In the genomic region with DNA sequence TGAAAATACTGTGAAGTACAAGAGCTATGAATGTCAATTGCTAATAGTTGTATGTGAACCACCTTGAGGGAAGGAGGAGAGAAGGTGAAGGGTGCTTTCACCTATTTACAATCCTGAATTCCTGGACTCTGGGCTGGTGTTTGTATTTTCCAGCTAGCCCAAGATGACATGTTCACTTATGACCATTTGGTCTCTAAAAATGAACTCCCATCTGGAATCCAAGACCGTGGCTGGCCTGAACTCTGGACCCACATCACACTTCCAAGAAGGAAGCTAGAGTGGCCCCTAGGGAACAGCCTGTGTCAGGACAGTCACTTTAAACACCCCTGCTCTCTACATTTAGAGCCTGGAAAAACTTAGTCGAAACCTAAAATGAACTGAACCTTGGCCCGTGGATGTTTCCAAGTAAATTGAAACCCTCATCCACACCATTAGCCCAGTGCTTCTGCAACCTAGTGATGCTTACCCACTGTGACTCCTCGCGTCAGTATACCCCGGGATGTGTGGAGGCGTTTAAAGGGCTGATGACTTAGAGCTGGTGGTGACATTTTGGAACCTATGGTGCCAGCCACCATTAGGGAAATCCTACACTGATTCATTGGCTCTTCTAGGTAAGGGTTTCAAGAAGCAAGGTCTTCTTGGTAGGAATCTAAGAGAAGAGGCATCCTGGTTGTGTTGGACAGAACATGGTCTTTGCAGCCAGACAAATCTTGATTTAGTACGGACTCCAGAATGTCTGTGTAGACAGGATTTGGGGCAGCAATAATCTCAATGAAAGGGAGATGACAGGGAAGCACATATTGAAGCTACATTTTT, we compare ENCODE assay signal across 11 cellular contexts.
DNase-seq lines count a peak whose midpoint lies in the region; ATAC-seq and TF ChIP-seq lines count a peak whose summit lies in the region.
"Had no signal": no experiment of that assay in that cellular context is flagged by ENCODE, and none has a peak within 500 bp of the region (broad histone marks: within the 10 kb centered on the region; RNA-seq: fewer than 3 reads in every experiment).

No MANE protein-coding gene starts in this region.

- H3K4ac ChIP-seq in neuronal stem cell (ENCODE audit: low read length): no peak overlapping the region

- H3K36me3 Mint-ChIP-seq in GM23338 (ENCODE audit: low read depth): no peaks in the 10 kb centered on the region
- H3K36me3 Mint-ChIP-seq in naive thymus-derived CD8-positive, alpha-beta T cell: no peaks in the 10 kb centered on the region

- peaks cover 16% of the 10 kb centered on the region for H3F3A ChIP-seq in GM23338 (replicated peaks; ENCODE audit: low read depth)

- peaks cover 8% of the 10 kb centered on the region; the same call in 2 of the 3 replicates for H3K4me1 Mint-ChIP-seq in GM23338
- H3K4me1 Mint-ChIP-seq in naive thymus-derived CD8-positive, alpha-beta T cell: no peaks in the 10 kb centered on the region

- H4K8ac ChIP-seq in neuronal stem cell (ENCODE audit: low read depth, low read length): no peak overlapping the region

- TF ChIP-seq CTCF in GM23338 (conservative IDR thresholded peaks at IDR 0.05; ENCODE audit: low read depth in 2 of 2) (peak; percentile 31 to 40), body of pancreas (IDR thresholded peaks at IDR 0.05) (peak in 4 of 7 experiments; percentile 23 to 43 (median 34)), uterus (IDR thresholded peaks at IDR 0.05) (no peak), esophagus muscularis mucosa (IDR thresholded peaks at IDR 0.05) (no peak)

- peak overlapping the region; percentile 1 for H2AK5ac ChIP-seq in neuronal stem cell (ENCODE audit: low read depth, low read length)

- no peak overlapping the region for H3K18ac ChIP-seq in neuronal stem cell (ENCODE audit: low read length)

- peaks cover 42% of the 10 kb centered on the region for H3K9me2 ChIP-seq in GM23338 (ENCODE audit: insufficient read depth)

- H2BK15ac ChIP-seq in neuronal stem cell (ENCODE audit: low read length): no peak overlapping the region

- no peak overlapping the region for H2BK5ac ChIP-seq in neuronal stem cell (ENCODE audit: low read length)

- H3K4me3 Mint-ChIP-seq in GM23338: no peak overlapping the region
- H3K4me3 Mint-ChIP-seq in naive thymus-derived CD8-positive, alpha-beta T cell: no peak overlapping the region
- H3K4me3 Mint-ChIP-seq: dendritic cell treated with granulocyte-macrophage colony-stimulating factor and Interleukin-4, amounts not matched to agents 40 ng/mL and 50 ng/mL, for 4 days had no signal

- WGBS in body of pancreas, 2 donors: 85 to 86% methylated on average over 8 of the region's 8 CpGs
- WGBS in neuronal stem cell (ENCODE audit: extremely low coverage in 2 of 2, insufficient read length in 2 of 2, insufficient replicate concordance in 1 of 2), 2 donors: no CpG with 5 or more reads among the region's 8 CpGs
- WGBS in esophagus muscularis mucosa: 88% methylated on average over 8 of the region's 8 CpGs

- TF ChIP-seq POLR2A in body of pancreas (IDR thresholded peaks at IDR 0.05) (no peak), uterus (IDR thresholded peaks at IDR 0.05) (no peak), esophagus muscularis mucosa (IDR thresholded peaks at IDR 0.05; ENCODE audit: low read depth) (no peak)

- H4K20me1 ChIP-seq in GM23338 (replicated peaks; ENCODE audit: insufficient read depth): no peaks in the 10 kb centered on the region

- H3K4me3 ChIP-seq in GM23338 (no peak overlapping the region), body of pancreas (no peak overlapping the region), neuronal stem cell (ENCODE audit: low read length in 2 of 2) (no peak overlapping the region), uterus (no peak overlapping the region), esophagus muscularis mucosa (no peak overlapping the region)
- H3K4me3 ChIP-seq: HAP-1 had no signal

- no peak overlapping the region for H3K23ac ChIP-seq in neuronal stem cell (ENCODE audit: low read depth, low read length, poor library complexity)

- H3K79me1 ChIP-seq in neuronal stem cell (ENCODE audit: low read depth, low read length): no peaks in the 10 kb centered on the region

- H3K9me3 ChIP-seq in body of pancreas (no peaks in the 10 kb centered on the region), neuronal stem cell (replicated peaks in 1 of 2; ENCODE audit: control insufficient read depth in 2 of 2, insufficient read depth in 1 of 2, low read depth in 1 of 2, low read length in 2 of 2) (peaks cover 0 to 3% of the 10 kb centered on the region in 2 donors), uterus (no peaks in the 10 kb centered on the region), esophagus muscularis mucosa (no peaks in the 10 kb centered on the region)
- H3K9me3 ChIP-seq: HAP-1 had no signal

- no peak overlapping the region for H3K9ac ChIP-seq in neuronal stem cell (ENCODE audit: low read depth, low read length, poor library complexity)

- no peaks in the 10 kb centered on the region for H3K36me3 ChIP-seq in GM23338 (ENCODE audit: insufficient read depth)
- H3K36me3 ChIP-seq in body of pancreas (replicated peaks in 1 of 2; ENCODE audit: insufficient read depth in 1 of 2, low read depth in 2 of 2): no peaks in the 10 kb centered on the region
- no peaks in the 10 kb centered on the region for H3K36me3 ChIP-seq in neuronal stem cell (replicated peaks in 1 of 2; ENCODE audit: control insufficient read depth in 2 of 2, insufficient read depth in 2 of 2, low read length in 2 of 2)
- H3K36me3 ChIP-seq in uterus: no peaks in the 10 kb centered on the region
- no peaks in the 10 kb centered on the region for H3K36me3 ChIP-seq in esophagus muscularis mucosa
- H3K36me3 ChIP-seq: HAP-1 had no signal

- no peaks in the 10 kb centered on the region for H3K79me2 ChIP-seq in GM23338 (replicated peaks; ENCODE audit: insufficient read depth)

- H2BK120ac ChIP-seq in neuronal stem cell (ENCODE audit: low read depth, low read length): no peak overlapping the region

- intact Hi-C loops in body of pancreas (cut with DNase I) (no loop called here), uterus (cut with DNase I; ENCODE audit: low total_unique reads) (no loop called here), esophagus muscularis mucosa (cut with DNase I) (no loop called here)

- no peaks in the 10 kb centered on the region for H3K9me3 Mint-ChIP-seq in GM23338
- no peaks in the 10 kb centered on the region for H3K9me3 Mint-ChIP-seq in naive thymus-derived CD8-positive, alpha-beta T cell
- H3K9me3 Mint-ChIP-seq: dendritic cell treated with granulocyte-macrophage colony-stimulating factor and Interleukin-4, amounts not matched to agents 40 ng/mL and 50 ng/mL, for 4 days had no signal

- H3K4me1 ChIP-seq in GM23338 (ENCODE audit: insufficient read depth): peaks cover 24% of the 10 kb centered on the region
- peaks cover 6% of the 10 kb centered on the region for H3K4me1 ChIP-seq in body of pancreas
- peaks cover 5 to 6% of the 10 kb centered on the region in 2 donors for H3K4me1 ChIP-seq in neuronal stem cell (ENCODE audit: control insufficient read depth in 2 of 2, insufficient read depth in 1 of 2, low read depth in 1 of 2, low read length in 2 of 2)
- no peaks in the 10 kb centered on the region for H3K4me1 ChIP-seq in uterus
- no peaks in the 10 kb centered on the region for H3K4me1 ChIP-seq in esophagus muscularis mucosa
- H3K4me1 ChIP-seq: HAP-1 had no signal

- no peaks in the 10 kb centered on the region for H3K27me3 Mint-ChIP-seq in GM23338 (ENCODE audit: insufficient read depth, low read depth, poor library complexity)
- H3K27me3 Mint-ChIP-seq in naive thymus-derived CD8-positive, alpha-beta T cell: no peaks in the 10 kb centered on the region

- H4K91ac ChIP-seq in neuronal stem cell (ENCODE audit: low read depth, low read length, poor library complexity): no peak overlapping the region

- DNase-seq in GM23338 (ENCODE audit: low spot score): peak; percentile 45
- DNase-seq in HT1080 (ENCODE audit: low read depth): peak; percentile 19
- DNase-seq in body of pancreas: peak in 3 of 4 donors; percentile 37 to 55 (median 54)
- DNase-seq in neuronal stem cell (ENCODE audit: low spot score): no peak
- DNase-seq in naive thymus-derived CD8-positive, alpha-beta T cell: no peak
- no peak for DNase-seq in uterus
- no peak for DNase-seq in esophagus muscularis mucosa (ENCODE audit: extremely low spot score)
- DNase-seq: activated gamma-delta T cell, NCI-H2171 had no signal

- ATAC-seq in GM23338: no peak
- peak; percentile 33 for ATAC-seq in body of pancreas
- ATAC-seq in naive thymus-derived CD8-positive, alpha-beta T cell: no peak

- no peak overlapping the region for H3K27ac ChIP-seq in GM23338 (ENCODE audit: low read depth)
- no peak overlapping the region for H3K27ac ChIP-seq in body of pancreas
- H3K27ac ChIP-seq in neuronal stem cell (replicated peaks; ENCODE audit: low read length): no peak overlapping the region
- no peak overlapping the region for H3K27ac ChIP-seq in uterus
- H3K27ac ChIP-seq in esophagus muscularis mucosa (replicated peaks in 1 of 4): no peak overlapping the region

- H3K27me3 ChIP-seq in GM23338 (ENCODE audit: insufficient read depth): peaks cover 13% of the 10 kb centered on the region; the same call in 1 of the 2 replicates
- no peaks in the 10 kb centered on the region for H3K27me3 ChIP-seq in body of pancreas
- peaks cover 0 to 53% (median 5%) of the 10 kb centered on the region in 3 experiments for H3K27me3 ChIP-seq in neuronal stem cell (ENCODE audit: control insufficient read depth in 3 of 3, insufficient read depth in 3 of 3, low read depth in 1 of 3, low read length in 3 of 3)
- H3K27me3 ChIP-seq in uterus: peaks cover 0 to 1% of the 10 kb centered on the region in 2 donors
- H3K27me3 ChIP-seq in esophagus muscularis mucosa: peaks cover 0 to 59% (median 0%) of the 10 kb centered on the region in 4 donors

- H3K4me2 ChIP-seq in GM23338 (no peak overlapping the region), neuronal stem cell (ENCODE audit: insufficient read depth, low read length, poor library complexity, severe bottlenecking) (no peak overlapping the region)

- POLR2A ChIA-PET in naive thymus-derived CD8-positive, alpha-beta T cell (lab: Charles Lee): interaction anchor here (0.5 to 1.4 kb wide), 5 partner anchors 41 to 169 kb away, joined by 3 to 4 read pairs (median 3); no protein-coding TSS in a partner anchor

- H2AFZ ChIP-seq in GM23338 (peak overlapping the region; percentile 45; the same call in 1 of the 2 replicates), neuronal stem cell (ENCODE audit: low read length) (no peak overlapping the region)

- no peak overlapping the region for H3K14ac ChIP-seq in neuronal stem cell (ENCODE audit: low read length)

- H2BK12ac ChIP-seq in neuronal stem cell (ENCODE audit: low read length): no peak overlapping the region

- no peak overlapping the region for H3K27ac Mint-ChIP-seq in GM23338
- no peak overlapping the region for H3K27ac Mint-ChIP-seq in naive thymus-derived CD8-positive, alpha-beta T cell
- H3K27ac Mint-ChIP-seq: dendritic cell treated with granulocyte-macrophage colony-stimulating factor and Interleukin-4, amounts not matched to agents 40 ng/mL and 50 ng/mL, for 4 days had no signal

- TF ChIP-seq EP300 in esophagus muscularis mucosa (IDR thresholded peaks at IDR 0.05): no peak

Comparison
In these comparisons a context has a peak if more than half of its experiments do, and no peak if none do; other contexts are left out.
1. DNase-seq: peak in GM23338 (single experiment), HT1080 (single experiment) and body of pancreas (3 of 4); none in neuronal stem cell (single experiment), naive thymus-derived CD8-positive, alpha-beta T cell (0 of 10), uterus (0 of 2) and esophagus muscularis mucosa (single experiment).
2. CTCF ChIP-seq: peak in GM23338 (2 of 2) and body of pancreas (4 of 7); none in uterus (0 of 4) and esophagus muscularis mucosa (0 of 3).